1 cellular context compared by ENCODE assay signal in genomic region chrX:95076449-95076848, GRCh38.
TF ChIP-seq lines count a peak whose summit lies in the region.

No MANE protein-coding gene starts in this region.

TF ChIP-seq in GM23338, 12 proteins besides CTCF, POLR2A, EP300 and RAD21 (continued from another document):
- TF ChIP-seq ETS1 (IDR thresholded peaks at IDR 0.05) (no peak), CREB1 (CRISPR knock-in tag; IDR thresholded peaks at IDR 0.05; ENCODE audit: low read depth) (no peak), STAT1 (IDR thresholded peaks at IDR 0.05; ENCODE audit: unreplicated experiment) (no peak), JUNB (IDR thresholded peaks at IDR 0.05; ENCODE audit: unreplicated experiment) (no peak), ZNF331 (CRISPR knock-in tag; IDR thresholded peaks at IDR 0.05; ENCODE audit: low read depth) (no peak)
- TF ChIP-seq, protein P1, sequence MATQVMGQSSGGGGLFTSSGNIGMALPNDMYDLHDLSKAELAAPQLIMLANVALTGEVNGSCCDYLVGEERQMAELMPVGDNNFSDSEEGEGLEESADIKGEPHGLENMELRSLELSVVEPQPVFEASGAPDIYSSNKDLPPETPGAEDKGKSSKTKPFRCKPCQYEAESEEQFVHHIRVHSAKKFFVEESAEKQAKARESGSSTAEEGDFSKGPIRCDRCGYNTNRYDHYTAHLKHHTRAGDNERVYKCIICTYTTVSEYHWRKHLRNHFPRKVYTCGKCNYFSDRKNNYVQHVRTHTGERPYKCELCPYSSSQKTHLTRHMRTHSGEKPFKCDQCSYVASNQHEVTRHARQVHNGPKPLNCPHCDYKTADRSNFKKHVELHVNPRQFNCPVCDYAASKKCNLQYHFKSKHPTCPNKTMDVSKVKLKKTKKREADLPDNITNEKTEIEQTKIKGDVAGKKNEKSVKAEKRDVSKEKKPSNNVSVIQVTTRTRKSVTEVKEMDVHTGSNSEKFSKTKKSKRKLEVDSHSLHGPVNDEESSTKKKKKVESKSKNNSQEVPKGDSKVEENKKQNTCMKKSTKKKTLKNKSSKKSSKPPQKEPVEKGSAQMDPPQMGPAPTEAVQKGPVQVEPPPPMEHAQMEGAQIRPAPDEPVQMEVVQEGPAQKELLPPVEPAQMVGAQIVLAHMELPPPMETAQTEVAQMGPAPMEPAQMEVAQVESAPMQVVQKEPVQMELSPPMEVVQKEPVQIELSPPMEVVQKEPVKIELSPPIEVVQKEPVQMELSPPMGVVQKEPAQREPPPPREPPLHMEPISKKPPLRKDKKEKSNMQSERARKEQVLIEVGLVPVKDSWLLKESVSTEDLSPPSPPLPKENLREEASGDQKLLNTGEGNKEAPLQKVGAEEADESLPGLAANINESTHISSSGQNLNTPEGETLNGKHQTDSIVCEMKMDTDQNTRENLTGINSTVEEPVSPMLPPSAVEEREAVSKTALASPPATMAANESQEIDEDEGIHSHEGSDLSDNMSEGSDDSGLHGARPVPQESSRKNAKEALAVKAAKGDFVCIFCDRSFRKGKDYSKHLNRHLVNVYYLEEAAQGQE (IDR thresholded peaks at IDR 0.05; ENCODE audit: unreplicated experiment): no peak
